8 cellular contexts compared by ENCODE assay signal in the genomic region with DNA sequence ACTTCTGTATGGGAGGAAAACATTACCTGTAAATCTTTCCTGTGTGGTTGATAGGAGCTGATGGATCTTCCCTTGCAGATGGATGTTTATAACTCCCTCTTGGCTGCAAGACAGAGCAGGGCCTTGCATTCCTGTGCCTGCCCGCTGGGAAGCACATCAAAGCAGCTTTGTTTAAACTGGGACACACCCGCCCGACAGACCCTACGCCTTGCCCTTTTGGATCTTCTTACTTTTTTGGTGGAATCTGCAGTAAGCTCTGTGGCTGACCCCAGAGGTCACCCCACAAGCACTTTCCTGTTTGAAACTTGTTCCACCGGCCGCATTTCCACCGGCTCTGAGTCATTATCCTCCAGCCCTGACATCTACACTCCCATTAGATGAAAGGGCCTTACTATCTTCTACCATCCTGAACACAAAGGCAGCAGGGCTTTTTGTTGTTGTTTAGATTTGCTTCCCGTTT.
DNase-seq lines count a peak whose midpoint lies in the region; ATAC-seq, FAIRE-seq and TF ChIP-seq lines count a peak whose summit lies in the region.

No MANE protein-coding gene starts in this region.

- H3K27ac Mint-ChIP-seq in type B pancreatic cell: peak overlapping the region; percentile 97

- TF ChIP-seq POLR2A in NB4 (IDR thresholded peaks at IDR 0.05; ENCODE audit: extremely low read depth, insufficient read length) (no peak), HepG2 (IDR thresholded peaks at IDR 0.05; ENCODE audit: insufficient read depth in 1 of 2, low read depth in 2 of 2, low read length in 2 of 2) (no peak)

- ATAC-seq in HepG2: peak; percentile 89

- intact Hi-C loops in HepG2 (cut with micrococcal nuclease; ENCODE audit: unreplicated experiment): loop anchor here (1.0 to 5.0 kb wide), 5 partner anchors 54 to 244 kb away; a partner anchor contains a TSS
- intact Hi-C loops in posterior vena cava (cut with DNase I): no loop called here

- H3K4me3 ChIP-seq in AG10803 (ENCODE audit: low read length) (no peak overlapping the region), NB4 (ENCODE audit: low read depth, low read length) (no peak overlapping the region), astrocyte of the cerebellum (ENCODE audit: low read depth, low read length) (no peak overlapping the region), HepG2 (replicated peaks in 1 of 3; ENCODE audit: insufficient read depth in 1 of 3, low read depth in 2 of 3, low read length in 3 of 3) (peak overlapping the region in 1 of 3 experiments; percentile 7; a peak in 1 of 6 replicates), SK-N-SH (ENCODE audit: low read depth in 2 of 2, low read length in 1 of 2) (no peak overlapping the region)

- H3K27me3 ChIP-seq in HepG2 (ENCODE audit: control insufficient read depth in 1 of 2, insufficient read depth in 2 of 2, low read length in 2 of 2) (no peaks in the 10 kb centered on the region), SK-N-SH (ENCODE audit: insufficient read depth) (no peaks in the 10 kb centered on the region)

- POLR2A ChIA-PET in HepG2 (lab: Yijun Ruan, JAX): interaction anchor here (1.0 to 1.6 kb wide), 5 partner anchors 58 to 244 kb away, joined by 3 to 12 read pairs (median 6); a partner anchor contains a TSS
- POLR2A ChIA-PET in SK-N-SH (lab: Yijun Ruan, JAX): no interaction called here

- in situ Hi-C loops in astrocyte of the cerebellum (cut with HindIII; ENCODE audit: low sequenced_read_pairs) (no loop called here), HepG2 (cut with HindIII; ENCODE audit: extremely low pct_ligation_motif_present, low pct_unique_long_range_greater_than_20kb) (no loop called here)

- peaks cover 62% of the 10 kb centered on the region for H3K4me1 Mint-ChIP-seq in type B pancreatic cell (ENCODE audit: unreplicated experiment)

- CTCF ChIA-PET in HepG2 (lab: Yijun Ruan, JAX; ENCODE audit: low intra/inter-chr PET ratio, low total read pairs) (no interaction called here), SK-N-SH (lab: Yijun Ruan, JAX) (no interaction called here)

- no peaks in the 10 kb centered on the region for H4K20me1 ChIP-seq in HepG2 (ENCODE audit: insufficient read depth, low read length)
- no peaks in the 10 kb centered on the region for H4K20me1 ChIP-seq in SK-N-SH (ENCODE audit: insufficient read depth)

- H3K4me2 ChIP-seq in HepG2 (ENCODE audit: low read depth, low read length) (peak overlapping the region; percentile 40), SK-N-SH (no peak overlapping the region)

- no peaks in the 10 kb centered on the region for H3F3A ChIP-seq in SK-N-SH (replicated peaks; ENCODE audit: insufficient read depth)

- peak overlapping the region; percentile 75 for H3K27ac ChIP-seq in HepG2 (ENCODE audit: extremely low read length, insufficient read depth, low read length)
- no peak overlapping the region for H3K27ac ChIP-seq in SK-N-SH (ENCODE audit: low read depth in 2 of 2, low read length in 1 of 2)

- H3K36me3 ChIP-seq in HepG2 (replicated peaks in 1 of 2; ENCODE audit: control insufficient read depth in 1 of 2, insufficient read depth in 2 of 2, low read length in 2 of 2) (no peaks in the 10 kb centered on the region), SK-N-SH (replicated peaks in 1 of 2; ENCODE audit: control insufficient read depth in 1 of 2, insufficient read depth in 2 of 2, low read length in 1 of 2) (no peaks in the 10 kb centered on the region)

- under 1% methylated on average over 8 of the region's 8 CpGs for WGBS in HepG2 (ENCODE audit: low lambda C conversion rate)
- WGBS in SK-N-SH (ENCODE audit: low lambda C conversion rate): 52% methylated on average over 8 of the region's 8 CpGs

- peak overlapping the region; percentile 79 for H3K4me3 Mint-ChIP-seq in type B pancreatic cell

- no peaks in the 10 kb centered on the region for H3K9me2 ChIP-seq in SK-N-SH

- TF ChIP-seq CTCF in AG10803 (conservative IDR thresholded peaks at IDR 0.05; ENCODE audit: low read length) (no peak), NB4 (IDR thresholded peaks at IDR 0.05; ENCODE audit: low read depth, low read length) (no peak), astrocyte of the cerebellum (IDR thresholded peaks at IDR 0.05; ENCODE audit: low read depth, low read length, missing control alignments) (no peak), HepG2 (CRISPR knock-in tag; IDR thresholded peaks at IDR 0.05) (0 out of 2 replicates have a peak, but pooled peaks have one; percentile 13), type B pancreatic cell (conservative IDR thresholded peaks at IDR 0.05) (no peak), SK-N-SH (IDR thresholded peaks at IDR 0.05) (no peak)

- BruUV-seq in HepG2 (replicated peaks; lab: Mats Ljungman, UMichigan): no TSS peak

- H3K79me2 ChIP-seq in HepG2 (ENCODE audit: insufficient read depth, low read length) (no peaks in the 10 kb centered on the region), SK-N-SH (ENCODE audit: insufficient read depth) (no peaks in the 10 kb centered on the region)

- no peaks in the 10 kb centered on the region for H3K36me3 Mint-ChIP-seq in type B pancreatic cell

- TF ChIP-seq EP300 in HepG2 (IDR thresholded peaks at IDR 0.05; ENCODE audit: low read depth in 2 of 2, low read length in 2 of 2) (peak in 1 of 2 experiments; percentile 94; a peak in 2 of 4 replicates), HepG2 (CRISPR knock-in tag; IDR thresholded peaks at IDR 0.05; ENCODE audit: borderline replicate concordance) (peak; percentile 89), SK-N-SH (IDR thresholded peaks at IDR 0.05; ENCODE audit: borderline replicate concordance in 1 of 2, low read depth in 1 of 2, low read length in 1 of 2) (no peak)

- no peak overlapping the region for H2AFZ ChIP-seq in HepG2 (ENCODE audit: low read length)
- no peak overlapping the region for H2AFZ ChIP-seq in SK-N-SH (ENCODE audit: low read depth)

- H3K4me1 ChIP-seq in HepG2 (ENCODE audit: insufficient read depth, low read length): peaks cover 97% of the 10 kb centered on the region
- no peaks in the 10 kb centered on the region for H3K4me1 ChIP-seq in SK-N-SH (ENCODE audit: control insufficient read depth in 1 of 2, insufficient read depth in 2 of 2, low read depth in 1 of 2, low read length in 1 of 2)

- H3K9ac ChIP-seq in HepG2 (ENCODE audit: insufficient read depth, low read depth, low read length) (peak overlapping the region; percentile 12; the same call in 1 of the 2 replicates), SK-N-SH (no peak overlapping the region)

- no peaks in the 10 kb centered on the region for H3K9me3 ChIP-seq in HepG2 (ENCODE audit: low read length)
- H3K9me3 ChIP-seq in SK-N-SH: no peaks in the 10 kb centered on the region

- no peaks in the 10 kb centered on the region for H3K27me3 Mint-ChIP-seq in type B pancreatic cell

- TF ChIP-seq RAD21 in HepG2 (CRISPR knock-in tag; IDR thresholded peaks at IDR 0.05) (no peak), SK-N-SH (IDR thresholded peaks at IDR 0.05; ENCODE audit: low read length) (no peak)

- H3K9me3 Mint-ChIP-seq in type B pancreatic cell: peaks cover 5% of the 10 kb centered on the region

- peak; percentile 90 for FAIRE-seq in HepG2 (lab: Jason Lieb, UNC)

- DNase-seq in AG10803 (ENCODE audit: low read depth) (peak; percentile 25), NB4 (ENCODE audit: low read depth) (peak; percentile 88), astrocyte of the cerebellum (ENCODE audit: low read depth) (peak; percentile 37), HepG2 (ENCODE audit: low spot score) (peak; percentile 97), type B pancreatic cell (ENCODE audit: extremely low spot score, unreplicated experiment) (peak; percentile 74), SK-N-SH (no peak), cerebellar cortex (ENCODE audit: low spot score) (no peak), posterior vena cava (ENCODE audit: low spot score) (no peak)

TF ChIP-seq in HepG2, 621 proteins besides CTCF, POLR2A, EP300 and RAD21 (continues in another document):
- TF ChIP-seq ZNF136 (CRISPR knock-in tag; IDR thresholded peaks at IDR 0.05; ENCODE audit: low read depth): no peak
- TF ChIP-seq STAT5B (CRISPR knock-in tag; IDR thresholded peaks at IDR 0.05): no peak
- no peak; the same call in 1 of the 2 replicates for TF ChIP-seq TARDBP (CRISPR knock-in tag; IDR thresholded peaks at IDR 0.05)
- TF ChIP-seq ZNF556 (CRISPR knock-in tag; IDR thresholded peaks at IDR 0.05; ENCODE audit: borderline replicate concordance): peak; percentile 61; the same call in 1 of the 2 replicates
- TF ChIP-seq, protein P1, sequence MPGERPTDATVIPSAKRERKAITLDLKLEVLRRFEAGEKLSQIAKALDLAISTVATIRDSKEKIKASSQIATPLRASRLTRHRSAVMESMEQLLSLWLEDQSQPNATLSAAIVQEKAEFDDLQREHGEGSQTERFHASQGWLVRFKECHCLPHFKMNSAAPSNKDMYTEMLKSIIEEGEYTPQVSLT (CRISPR knock-in tag; IDR thresholded peaks at IDR 0.05; ENCODE audit: borderline replicate concordance, low read depth): no peak
- no peak for TF ChIP-seq TBL1XR1 (IDR thresholded peaks at IDR 0.05; ENCODE audit: borderline replicate concordance, low read length, partially characterized antibody)
- TF ChIP-seq NFRKB (IDR thresholded peaks at IDR 0.05): no peak
- peak; percentile 55 for TF ChIP-seq THAP11 (CRISPR knock-in tag; IDR thresholded peaks at IDR 0.05)

TF ChIP-seq in SK-N-SH, 30 proteins besides CTCF, POLR2A, EP300 and RAD21:
- TF ChIP-seq MEF2A (IDR thresholded peaks at IDR 0.05; ENCODE audit: borderline replicate concordance, low read depth) (no peak), CHD2 (IDR thresholded peaks at IDR 0.05; ENCODE audit: low read length, partially characterized antibody) (no peak)
- TF ChIP-seq, protein P2, sequence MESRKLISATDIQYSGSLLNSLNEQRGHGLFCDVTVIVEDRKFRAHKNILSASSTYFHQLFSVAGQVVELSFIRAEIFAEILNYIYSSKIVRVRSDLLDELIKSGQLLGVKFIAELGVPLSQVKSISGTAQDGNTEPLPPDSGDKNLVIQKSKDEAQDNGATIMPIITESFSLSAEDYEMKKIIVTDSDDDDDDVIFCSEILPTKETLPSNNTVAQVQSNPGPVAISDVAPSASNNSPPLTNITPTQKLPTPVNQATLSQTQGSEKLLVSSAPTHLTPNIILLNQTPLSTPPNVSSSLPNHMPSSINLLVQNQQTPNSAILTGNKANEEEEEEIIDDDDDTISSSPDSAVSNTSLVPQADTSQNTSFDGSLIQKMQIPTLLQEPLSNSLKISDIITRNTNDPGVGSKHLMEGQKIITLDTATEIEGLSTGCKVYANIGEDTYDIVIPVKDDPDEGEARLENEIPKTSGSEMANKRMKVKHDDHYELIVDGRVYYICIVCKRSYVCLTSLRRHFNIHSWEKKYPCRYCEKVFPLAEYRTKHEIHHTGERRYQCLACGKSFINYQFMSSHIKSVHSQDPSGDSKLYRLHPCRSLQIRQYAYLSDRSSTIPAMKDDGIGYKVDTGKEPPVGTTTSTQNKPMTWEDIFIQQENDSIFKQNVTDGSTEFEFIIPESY (IDR thresholded peaks at IDR 0.05; ENCODE audit: borderline replicate concordance, low read depth): no peak

Comparison
In these comparisons a context has a peak if more than half of its experiments do, and no peak if none do; other contexts are left out.
1. DNase-seq: peak in AG10803 (single experiment), NB4 (single experiment), astrocyte of the cerebellum (single experiment), HepG2 (single experiment) and type B pancreatic cell (single experiment); none in SK-N-SH (single experiment), cerebellar cortex (single experiment) and posterior vena cava (single experiment).